Comparison of ENCODE assay signal across 8 cellular contexts in the genomic region with DNA sequence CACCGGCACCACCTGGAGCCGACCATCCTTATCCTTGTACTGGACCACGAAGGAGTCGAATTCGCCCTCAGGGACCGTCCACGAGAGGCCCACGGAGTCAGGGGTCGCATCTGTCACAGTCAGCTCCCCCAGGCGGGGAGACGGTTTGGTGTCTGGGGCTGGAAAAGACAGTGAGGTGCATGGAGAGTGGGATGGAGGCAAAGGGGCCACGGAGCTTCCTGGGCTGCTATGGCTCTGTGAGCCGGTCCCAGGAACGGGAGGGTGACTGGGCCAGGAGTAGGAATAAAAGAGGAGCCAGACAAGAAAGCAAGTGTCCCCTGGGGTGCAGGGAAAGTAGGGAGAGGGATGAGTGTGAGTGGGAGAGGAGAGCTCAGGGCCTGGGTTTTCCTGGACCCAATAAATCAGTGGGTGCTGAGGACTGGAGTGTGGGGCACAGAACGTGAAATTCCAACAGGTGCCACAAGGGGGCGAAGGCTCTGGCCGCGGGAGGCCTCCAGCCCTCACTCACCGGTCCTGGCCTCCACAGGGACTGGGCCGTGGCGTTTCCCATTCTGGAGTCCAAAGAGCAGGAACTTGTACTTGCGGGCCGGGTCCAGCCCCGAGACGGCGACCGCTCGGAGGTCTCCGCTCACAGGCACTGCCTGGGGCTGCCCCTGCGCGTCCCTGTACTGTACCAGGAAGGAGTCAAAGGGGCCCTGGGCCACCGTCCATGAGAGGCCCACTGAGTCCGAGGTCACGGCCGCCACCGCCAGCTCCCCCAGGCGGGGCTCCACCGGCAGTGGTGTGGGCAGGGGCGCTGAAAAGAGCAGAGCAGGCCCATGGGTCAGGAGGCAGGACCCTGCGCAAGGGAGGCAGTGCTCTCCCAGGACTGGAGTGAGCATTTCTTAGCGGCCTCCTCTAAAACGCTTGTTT. TPM values are rescaled to one million over a fixed set of nuclear protein-coding genes. Genes with fewer than 3 reads are reported as not detected.
DNase-seq lines count a peak whose midpoint lies in the region; ATAC-seq and TF ChIP-seq lines count a peak whose summit lies in the region.

No MANE protein-coding gene starts in this region.

- H2AFZ ChIP-seq in HCT116 (ENCODE audit: low read depth, low read length, poor library complexity, severe bottlenecking) = no peak overlapping the region

- H3K27ac ChIP-seq in HCT116 (ENCODE audit: low read depth, low read length) (no peak overlapping the region), uterus (peak overlapping the region; percentile 75 to 87)

- peak overlapping the region; percentile 67 for H3K4me2 ChIP-seq in HCT116 (ENCODE audit: low read length)

- no peaks in the 10 kb centered on the region for H3K36me3 Mint-ChIP-seq in activated naive CD4-positive, alpha-beta T cell treated with anti-CD3 and anti-CD28 coated beads, Interleukin-2, amount 10 ng/mL, durations not matched to agents 7 days and 5 days
- H3K36me3 Mint-ChIP-seq in progenitor cell of endocrine pancreas (ENCODE audit: insufficient read depth) = no peaks in the 10 kb centered on the region

- no peaks in the 10 kb centered on the region for H3K9me3 ChIP-seq in HCT116 (ENCODE audit: control insufficient read depth in 1 of 2, insufficient read depth in 1 of 2, low read depth in 1 of 2, low read length in 2 of 2)
- no peaks in the 10 kb centered on the region for H3K9me3 ChIP-seq in uterus

- H4K20me1 ChIP-seq in HCT116 (ENCODE audit: insufficient read depth) = no peaks in the 10 kb centered on the region

- BruUV-seq in HCT116 (replicated peaks; lab: Mats Ljungman, UMichigan) = no TSS peak

- no peaks in the 10 kb centered on the region for H3K9me3 Mint-ChIP-seq in activated naive CD4-positive, alpha-beta T cell treated with anti-CD3 and anti-CD28 coated beads, Interleukin-2, amount 10 ng/mL, durations not matched to agents 7 days and 5 days
- H3K9me3 Mint-ChIP-seq in progenitor cell of endocrine pancreas (ENCODE audit: low read depth) = no peaks in the 10 kb centered on the region

- H3K4me3 Mint-ChIP-seq in activated naive CD4-positive, alpha-beta T cell treated with anti-CD3 and anti-CD28 coated beads, Interleukin-2, amount 10 ng/mL, durations not matched to agents 7 days and 5 days = no peak overlapping the region
- H3K4me3 Mint-ChIP-seq in progenitor cell of endocrine pancreas (ENCODE audit: low read depth) = no peak overlapping the region

- TF ChIP-seq POLR2A in HCT116 (IDR thresholded peaks at IDR 0.05; ENCODE audit: borderline replicate concordance, extremely low read depth, insufficient read depth, insufficient read length) = no peak
- TF ChIP-seq POLR2A in uterus (IDR thresholded peaks at IDR 0.05) = no peak

- in situ Hi-C loops in SK-MEL-5 (cut with HindIII; ENCODE audit: low pct_unique_long_range_greater_than_20kb, low sequenced_read_pairs) = no loop called here

- TF ChIP-seq CTCF in HCT116 (IDR thresholded peaks at IDR 0.05 in 2 of 3, conservative IDR thresholded peaks at IDR 0.05 in 1 of 3; ENCODE audit: borderline replicate concordance in 1 of 3, insufficient read depth in 1 of 3, low read depth in 2 of 3, low read length in 2 of 3) = peak; percentile 51 to 76 (median 67)
- TF ChIP-seq CTCF in progenitor cell of endocrine pancreas (IDR thresholded peaks at IDR 0.05; ENCODE audit: unreplicated experiment) = peak; percentile 82
- TF ChIP-seq CTCF in uterus (IDR thresholded peaks at IDR 0.05) = peak; percentile 66 to 83 (median 78)

- peak in 9 of 14 donors; percentile 10 to 61 (median 29) for DNase-seq in C1 segment of cervical spinal cord (lab: John Stamatoyannopoulos, UW)
- peak; percentile 34 for DNase-seq in HCT116 (ENCODE audit: low read depth, low spot score)
- DNase-seq in SK-MEL-5 (ENCODE audit: low read depth, low spot score) = peak; percentile 67
- DNase-seq in activated naive CD4-positive, alpha-beta T cell treated with anti-CD3 and anti-CD28 coated beads, Interleukin-2, amount 10 ng/mL, durations not matched to agents 7 days and 5 days = peak; percentile 73
- peak; percentile 84 for DNase-seq in Right ventricle myocardium superior
- peak; percentile 68 for DNase-seq in progenitor cell of endocrine pancreas (ENCODE audit: low spot score, unreplicated experiment)
- DNase-seq in uterus = peak; percentile 77 to 82

- H3K36me3 ChIP-seq in HCT116 (ENCODE audit: control insufficient read depth in 1 of 2, insufficient read depth in 2 of 2, low read length in 2 of 2) = no peaks in the 10 kb centered on the region
- H3K36me3 ChIP-seq in uterus = no peaks in the 10 kb centered on the region

- POLR2A ChIA-PET in HCT116 (lab: Charles Lee) = no interaction called here

- peak; percentile 59 for TF ChIP-seq RAD21 in HCT116 (IDR thresholded peaks at IDR 0.05; ENCODE audit: low read depth)

- ATAC-seq in HCT116 = peak; percentile 94
- ATAC-seq in Right ventricle myocardium superior (ENCODE audit: poor library complexity) = peak; percentile 66
- ATAC-seq in HG02981 (IDR thresholded peaks at IDR 0.05; ENCODE audit: unreplicated experiment) = no peak

- CTCF ChIA-PET in HCT116 (lab: Charles Lee) = interaction anchor here (0.7 to 0.8 kb wide), 4 partner anchors 11 to 150 kb away, joined by 3 to 5 read pairs (median 3); no protein-coding TSS in a partner anchor
- CTCF ChIA-PET in activated naive CD4-positive, alpha-beta T cell treated with anti-CD3 and anti-CD28 coated beads, Interleukin-2, amount 10 ng/mL, durations not matched to agents 7 days and 5 days (lab: Charles Lee) = interaction anchor here (0.9 to 1.4 kb wide), 2 partner anchors 37 to 738 kb away, joined by 3 to 5 read pairs; no protein-coding TSS in a partner anchor

- H3K9ac ChIP-seq in HCT116 (ENCODE audit: low read length) = peak overlapping the region; percentile 26; the same call in 1 of the 2 replicates

- H3K27me3 Mint-ChIP-seq in activated naive CD4-positive, alpha-beta T cell treated with anti-CD3 and anti-CD28 coated beads, Interleukin-2, amount 10 ng/mL, durations not matched to agents 7 days and 5 days = peaks cover 17% of the 10 kb centered on the region
- peaks cover 12% of the 10 kb centered on the region for H3K27me3 Mint-ChIP-seq in progenitor cell of endocrine pancreas

- H3K4me3 ChIP-seq in HCT116 (replicated peaks in 1 of 2; ENCODE audit: low read depth in 1 of 2, low read length in 2 of 2) = no peak overlapping the region
- H3K4me3 ChIP-seq in uterus = no peak overlapping the region

- no peak overlapping the region for H3K27ac Mint-ChIP-seq in activated naive CD4-positive, alpha-beta T cell treated with anti-CD3 and anti-CD28 coated beads, Interleukin-2, amount 10 ng/mL, durations not matched to agents 7 days and 5 days
- H3K27ac Mint-ChIP-seq in progenitor cell of endocrine pancreas = no peak overlapping the region

- H3K4me1 ChIP-seq in HCT116 (ENCODE audit: control insufficient read depth in 1 of 2, insufficient read depth in 2 of 2, low read length in 2 of 2) = peaks cover 9 to 27% of the 10 kb centered on the region in 2 experiments
- H3K4me1 ChIP-seq in uterus = peaks cover 3 to 10% of the 10 kb centered on the region in 2 donors

- RAD21 ChIA-PET in HCT116 (lab: Charles Lee; ENCODE audit: low non-redundant PET in 1 of 2, low total read pairs in 2 of 2, uncharacterized antibody in 2 of 2, unreplicated experiment in 2 of 2) = no interaction called here

- H3K79me2 ChIP-seq in HCT116 (ENCODE audit: insufficient read depth, low read length) = no peaks in the 10 kb centered on the region

- intact Hi-C loops in HCT116 (cut with micrococcal nuclease) (no loop called here), Right ventricle myocardium superior (cut with DNase I) (no loop called here), uterus (cut with DNase I; ENCODE audit: low total_unique reads) (no loop called here)

- no peaks in the 10 kb centered on the region for H3K9me2 ChIP-seq in HCT116 (ENCODE audit: insufficient read depth)

- H3K4me1 Mint-ChIP-seq in activated naive CD4-positive, alpha-beta T cell treated with anti-CD3 and anti-CD28 coated beads, Interleukin-2, amount 10 ng/mL, durations not matched to agents 7 days and 5 days = peaks cover 2% of the 10 kb centered on the region
- no peaks in the 10 kb centered on the region for H3K4me1 Mint-ChIP-seq in progenitor cell of endocrine pancreas (ENCODE audit: low read depth)

- H3K27me3 ChIP-seq in HCT116 (ENCODE audit: insufficient read depth, low read length) (no peaks in the 10 kb centered on the region), uterus (no peaks in the 10 kb centered on the region)

TF ChIP-seq in HCT116, 20 proteins besides CTCF, POLR2A, EP300 and RAD21 (continues in another document):
- TF ChIP-seq YY1 (IDR thresholded peaks at IDR 0.05; ENCODE audit: extremely low read depth, insufficient replicate concordance, low read depth, low read length) (no peak), JUND (IDR thresholded peaks at IDR 0.05) (no peak), ZFX (IDR thresholded peaks at IDR 0.05) (no peak), EZH2 (IDR thresholded peaks at IDR 0.05) (no peak)

RNA-seq across cellular contexts. Expression of a gene that starts 9.9 kb away (rescaled TPM):
- total RNA-seq in HCT116 (2021; ENCODE audit: unreplicated experiment) = 1.4 TPM
- polyA plus RNA-seq in HCT116 (2012) = 0.30 and 0.33 TPM in 2 replicates
- not detected in 2 replicates for total RNA-seq in SK-MEL-5 (2014; rRNA removed; shearing (Covaris generic))
- not detected in 2 replicates for polyA plus RNA-seq in SK-MEL-5 (2015; cell fraction: cytosol; rRNA removed)
- polyA plus RNA-seq in SK-MEL-5 (2015; cell fraction: nucleus; rRNA removed) = not detected in 2 replicates
- not detected for total RNA-seq in Right ventricle myocardium superior
- 0.38 and 0.67 TPM in 2 replicates for total RNA-seq in progenitor cell of endocrine pancreas
- total RNA-seq in uterus = 1 to 10 TPM in 1 of 4 donors, not detected in 3; 4.1 TPM

RNA-seq across cellular contexts. Expression of a gene that starts 33.5 kb away (rescaled TPM):
- total RNA-seq in HCT116 (2021; ENCODE audit: unreplicated experiment) (6.3 TPM), Right ventricle myocardium superior (58.3 TPM), progenitor cell of endocrine pancreas (6.6 and 8.4 TPM in 2 replicates), uterus (10 to 100 TPM; 12.4 to 97.5 (median 46.3) TPM)
- polyA plus RNA-seq in HCT116 (2012) = 3.4 and 4.7 TPM in 2 replicates
- total RNA-seq in SK-MEL-5 (2014; rRNA removed; shearing (Covaris generic)) = 0.45 and 2.2 TPM in 2 replicates
- 0.46 and 2.1 TPM in 2 replicates for polyA plus RNA-seq in SK-MEL-5 (2015; cell fraction: cytosol; rRNA removed)
- polyA plus RNA-seq in SK-MEL-5 (2015; cell fraction: nucleus; rRNA removed) = 1.4 and 6.6 TPM in 2 replicates

Comparison
In these comparisons a context has a peak if more than half of its experiments do, and no peak if none do; other contexts are left out.
1. DNase-seq: peak in every context shown above with its lines; median percentile 84 in Right ventricle myocardium superior; 80 in uterus; 73 in activated naive CD4-positive, alpha-beta T cell treated with anti-CD3 and anti-CD28 coated beads, Interleukin-2, amount 10 ng/mL, durations not matched to agents 7 days and 5 days; 68 in progenitor cell of endocrine pancreas; 67 in SK-MEL-5; 34 in HCT116; 29 in C1 segment of cervical spinal cord.